In genomic region chr5:42636425-42636824, GRCh38 we compare ENCODE assay signal across 10 cellular contexts.
DNase-seq lines count a peak whose midpoint lies in the region; TF ChIP-seq lines count a peak whose summit lies in the region.
"Had no signal": no experiment of that assay in that cellular context is flagged by ENCODE, and none has a peak within 500 bp of the region (broad histone marks: within the 10 kb centered on the region; RNA-seq: fewer than 3 reads in every experiment).

No MANE protein-coding gene starts in this region.

- no peaks in the 10 kb centered on the region for H3K27me3 ChIP-seq in BE2C
- H3K27me3 ChIP-seq in SJCRH30: no peaks in the 10 kb centered on the region
- H3K27me3 ChIP-seq: sigmoid colon had no signal

- no peak for DNase-seq in BE2C
- DNase-seq in HEK293T (ENCODE audit: extremely low spot score): peak; percentile 17
- peak; percentile 27 to 63 for DNase-seq in SJCRH30
- DNase-seq in iPS-NIHi11 (ENCODE audit: low spot score): peak; percentile 15
- DNase-seq in nucleus accumbens (lab: John Stamatoyannopoulos, UW): no peak
- no peak for DNase-seq in RWPE1 (ENCODE audit: low spot score)
- no peak for DNase-seq in activated T-cell treated with anti-CD3 and anti-CD28 coated beads, Interleukin-2, amount 50 U/mL, for 24 hours
- no peak for DNase-seq in NCI-H1930 (lab: John Stamatoyannopoulos, UW)
- DNase-seq: activated naive CD8-positive, alpha-beta T cell treated with anti-CD3 and anti-CD28 coated beads, Interleukin-2, amount 10 ng/mL, durations not matched to agents 7 days and 5 days; sigmoid colon had no signal

- H3K4me1 ChIP-seq in BE2C: no peaks in the 10 kb centered on the region
- peaks cover 6% of the 10 kb centered on the region for H3K4me1 ChIP-seq in SJCRH30
- H3K4me1 ChIP-seq: sigmoid colon had no signal

- H3K36me3 Mint-ChIP-seq in activated T-cell treated with anti-CD3 and anti-CD28 coated beads, Interleukin-2, amount 50 U/mL, for 24 hours (ENCODE audit: low read depth): no peaks in the 10 kb centered on the region
- H3K36me3 Mint-ChIP-seq: activated naive CD8-positive, alpha-beta T cell treated with anti-CD3 and anti-CD28 coated beads, Interleukin-2, amount 10 ng/mL, durations not matched to agents 7 days and 5 days had no signal

- peak; percentile 21 for TF ChIP-seq CTCF in BE2C (IDR thresholded peaks at IDR 0.05; ENCODE audit: low read depth, low read length)
- TF ChIP-seq CTCF in RWPE1 (conservative IDR thresholded peaks at IDR 0.05; ENCODE audit: low read depth): no peak

- no peaks in the 10 kb centered on the region for H3K9me3 Mint-ChIP-seq in activated T-cell treated with anti-CD3 and anti-CD28 coated beads, Interleukin-2, amount 50 U/mL, for 24 hours
- H3K9me3 Mint-ChIP-seq: activated naive CD8-positive, alpha-beta T cell treated with anti-CD3 and anti-CD28 coated beads, Interleukin-2, amount 10 ng/mL, durations not matched to agents 7 days and 5 days had no signal

- H3K9me3 ChIP-seq in BE2C (no peaks in the 10 kb centered on the region), SJCRH30 (replicated peaks) (peaks cover 4% of the 10 kb centered on the region; the same call in 1 of the 2 replicates)
- H3K9me3 ChIP-seq: sigmoid colon had no signal

- POLR2A ChIA-PET in HEK293T (lab: Yijun Ruan, JAX): no interaction called here
- POLR2A ChIA-PET in RWPE1 (lab: Yijun Ruan, JAX; ENCODE audit: low non-redundant PET): interaction anchor here (0.5 kb wide), 1 partner anchor 95 kb away, joined by 9 read pairs; no protein-coding TSS in a partner anchor

- H3K36me3 ChIP-seq in BE2C (no peaks in the 10 kb centered on the region), SJCRH30 (no peaks in the 10 kb centered on the region)
- H3K36me3 ChIP-seq: sigmoid colon had no signal

- H3K4me3 ChIP-seq in BE2C (ENCODE audit: low read depth, low read length) (no peak overlapping the region), SJCRH30 (no peak overlapping the region)
- H3K4me3 ChIP-seq: sigmoid colon had no signal

- H3K4me3 Mint-ChIP-seq in activated T-cell treated with anti-CD3 and anti-CD28 coated beads, Interleukin-2, amount 50 U/mL, for 24 hours: no peak overlapping the region
- H3K4me3 Mint-ChIP-seq: activated naive CD8-positive, alpha-beta T cell treated with anti-CD3 and anti-CD28 coated beads, Interleukin-2, amount 10 ng/mL, durations not matched to agents 7 days and 5 days had no signal

- no peak overlapping the region for H3K27ac Mint-ChIP-seq in activated T-cell treated with anti-CD3 and anti-CD28 coated beads, Interleukin-2, amount 50 U/mL, for 24 hours
- H3K27ac Mint-ChIP-seq: activated naive CD8-positive, alpha-beta T cell treated with anti-CD3 and anti-CD28 coated beads, Interleukin-2, amount 10 ng/mL, durations not matched to agents 7 days and 5 days had no signal

- CTCF ChIA-PET in HEK293T (lab: Yijun Ruan, JAX) (no interaction called here), RWPE1 (lab: Yijun Ruan, JAX) (no interaction called here)

- H3K27me3 Mint-ChIP-seq in activated T-cell treated with anti-CD3 and anti-CD28 coated beads, Interleukin-2, amount 50 U/mL, for 24 hours: peaks cover 14% of the 10 kb centered on the region
- H3K27me3 Mint-ChIP-seq: activated naive CD8-positive, alpha-beta T cell treated with anti-CD3 and anti-CD28 coated beads, Interleukin-2, amount 10 ng/mL, durations not matched to agents 7 days and 5 days had no signal

- no peaks in the 10 kb centered on the region for H3K4me1 Mint-ChIP-seq in activated T-cell treated with anti-CD3 and anti-CD28 coated beads, Interleukin-2, amount 50 U/mL, for 24 hours (ENCODE audit: low read depth)
- H3K4me1 Mint-ChIP-seq: activated naive CD8-positive, alpha-beta T cell treated with anti-CD3 and anti-CD28 coated beads, Interleukin-2, amount 10 ng/mL, durations not matched to agents 7 days and 5 days had no signal

- H3K27ac ChIP-seq in SJCRH30 (no peak overlapping the region), RWPE1 (no peak overlapping the region)
- H3K27ac ChIP-seq: sigmoid colon had no signal

TF ChIP-seq in HEK293T, 16 proteins besides CTCF, POLR2A, EP300 and RAD21:
- TF ChIP-seq ELF4 (IDR thresholded peaks at IDR 0.05): no peak
- no peak for TF ChIP-seq ZNF384 (IDR thresholded peaks at IDR 0.05)
- TF ChIP-seq FOXK2 (IDR thresholded peaks at IDR 0.05): no peak
- no peak for TF ChIP-seq CTBP1 (IDR thresholded peaks at IDR 0.05; ENCODE audit: borderline replicate concordance)

Comparison
In these comparisons a context has a peak if more than half of its experiments do, and no peak if none do; other contexts are left out.
1. DNase-seq: peak in HEK293T (single experiment), SJCRH30 (2 of 2) and iPS-NIHi11 (single experiment); none in BE2C (single experiment), nucleus accumbens (0 of 56), RWPE1 (single experiment), activated T-cell treated with anti-CD3 and anti-CD28 coated beads, Interleukin-2, amount 50 U/mL, for 24 hours (single experiment) and NCI-H1930 (0 of 2).